10 cellular contexts compared by ENCODE assay signal in the genomic region with DNA sequence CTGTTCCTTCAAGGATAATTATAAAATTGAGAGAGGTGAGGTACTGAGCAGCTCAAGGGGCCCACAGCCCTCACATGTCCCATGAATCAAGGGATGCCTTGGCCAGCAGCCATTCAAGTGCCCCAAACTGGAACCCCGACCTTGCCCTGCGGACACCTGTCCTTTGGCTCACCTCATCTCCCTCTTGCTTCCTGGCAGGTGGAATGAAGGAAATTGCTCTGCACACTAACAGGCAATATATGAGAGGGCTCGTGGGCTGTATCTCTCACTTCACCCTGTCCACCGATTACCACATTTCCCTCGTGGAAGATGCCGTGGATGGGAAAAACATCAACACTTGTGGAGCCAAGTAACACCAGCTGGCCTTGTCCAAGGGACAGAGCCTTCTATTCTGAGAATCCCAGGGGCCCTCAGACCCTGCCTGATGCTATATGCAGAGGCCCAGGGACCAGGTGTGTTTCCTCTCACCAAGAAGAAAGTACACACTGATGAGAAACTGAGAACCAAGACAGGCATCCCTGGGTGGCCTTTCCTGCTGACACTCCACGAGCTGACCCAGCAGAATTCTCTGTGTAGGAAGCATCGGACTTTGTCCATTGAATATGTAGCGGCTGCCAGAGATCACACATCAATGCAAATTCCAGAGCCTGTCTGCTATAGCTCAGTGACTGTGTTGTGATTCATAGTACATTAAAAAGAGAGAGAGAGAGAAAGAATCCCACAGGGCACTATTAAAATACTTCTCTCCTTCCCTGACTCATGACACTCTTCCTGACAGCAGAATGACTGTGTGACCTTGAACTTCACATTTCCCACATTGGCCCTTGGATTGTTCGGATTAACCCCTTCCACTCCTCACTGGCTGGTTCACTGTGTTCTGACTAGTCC.
DNase-seq lines count a peak whose midpoint lies in the region; ATAC-seq, FAIRE-seq and TF ChIP-seq lines count a peak whose summit lies in the region.
"Had no signal": no experiment of that assay in that cellular context is flagged by ENCODE, and none has a peak within 500 bp of the region (broad histone marks: within the 10 kb centered on the region; RNA-seq: fewer than 3 reads in every experiment).

No MANE protein-coding gene starts in this region.

- no peak overlapping the region for H3K9ac ChIP-seq in fibroblast of lung (ENCODE audit: insufficient read depth, low read length)

- H3K36me3 ChIP-seq in fibroblast of lung (ENCODE audit: control insufficient read depth, insufficient read depth, low read length) (no peaks in the 10 kb centered on the region), ovary (no peaks in the 10 kb centered on the region)

- WGBS in ovary, 3 donors = 13 to 18% (median 16%) methylated on average over 10 of the region's 10 CpGs

- TF ChIP-seq EP300 in ovary (IDR thresholded peaks at IDR 0.05) = peak; percentile 43

- intact Hi-C loops in ovary (cut with DNase I) = loop anchor here in 1 of 4 donors (10.0 kb wide), 1 partner anchor 91 kb away; a partner anchor contains a TSS

- H3K4me2 ChIP-seq in fibroblast of lung (ENCODE audit: extremely low read depth, insufficient read depth, low read length) = peak overlapping the region; percentile 18

- peak; percentile 93 for DNase-seq in AG10803 (ENCODE audit: low read depth)
- peak; percentile 95 for DNase-seq in RKO (ENCODE audit: low spot score)
- DNase-seq in fibroblast of lung (ENCODE audit: low read depth in 2 of 2) = peak; percentile 92 to 96
- DNase-seq in ovary = peak; percentile 43 to 61 (median 56)
- DNase-seq in stimulated activated naive CD4-positive, alpha-beta T cell (lab: John Stamatoyannopoulos, UW) = no peak
- DNase-seq in NCI-H1694 (lab: John Stamatoyannopoulos, UW) = no peak
- no peak for DNase-seq in GM12892 (ENCODE audit: insufficient read length)
- DNase-seq: activated gamma-delta T cell treated with Interleukin-2 at 50 U/mL for 16 hours; CD8-positive, alpha-beta memory T cell had no signal

- no peaks in the 10 kb centered on the region for H3K9me3 ChIP-seq in fibroblast of lung (ENCODE audit: control insufficient read depth, insufficient read depth, low read depth, low read length)
- no peaks in the 10 kb centered on the region for H3K9me3 ChIP-seq in ovary

- TF ChIP-seq POLR2A in ovary (IDR thresholded peaks at IDR 0.05) (no peak), GM12892 (IDR thresholded peaks at IDR 0.05; ENCODE audit: low read depth, low read length) (no peak)

- FAIRE-seq in GM12892 (lab: Jason Lieb, UNC) = no peak

- TF ChIP-seq CTCF in AG10803 (conservative IDR thresholded peaks at IDR 0.05; ENCODE audit: low read length) (no peak), fibroblast of lung (conservative IDR thresholded peaks at IDR 0.05 in 1 of 2, IDR thresholded peaks at IDR 0.05 in 1 of 2; ENCODE audit: low read depth in 1 of 2, low read length in 2 of 2) (no peak), ovary (IDR thresholded peaks at IDR 0.05) (no peak)

- H3K79me2 ChIP-seq in fibroblast of lung (ENCODE audit: control insufficient read depth, insufficient read depth, low read length) = no peaks in the 10 kb centered on the region

- H3K4me3 ChIP-seq in AG10803 (ENCODE audit: low read length) = no peak overlapping the region
- no peak overlapping the region for H3K4me3 ChIP-seq in fibroblast of lung (replicated peaks in 1 of 4; ENCODE audit: control extremely low read depth in 1 of 4, insufficient read depth in 1 of 4, low read depth in 3 of 4, low read length in 4 of 4)
- H3K4me3 ChIP-seq in ovary = no peak overlapping the region

- H3K27ac ChIP-seq in fibroblast of lung (ENCODE audit: insufficient read depth, low read length) (peak overlapping the region; percentile 71), ovary (peak overlapping the region; percentile 55 to 94)

- no peak for ATAC-seq in GM19395 (IDR thresholded peaks at IDR 0.05; ENCODE audit: unreplicated experiment)

- H3K27me3 ChIP-seq in fibroblast of lung (ENCODE audit: control insufficient read depth, insufficient read depth, low read length) = no peaks in the 10 kb centered on the region
- H3K27me3 ChIP-seq in ovary = no peaks in the 10 kb centered on the region

- no peak overlapping the region for H2AFZ ChIP-seq in fibroblast of lung (ENCODE audit: low read length)

- H3K4me1 ChIP-seq in fibroblast of lung (ENCODE audit: control insufficient read depth, extremely low read depth, insufficient read depth, low read length) = peaks cover 54% of the 10 kb centered on the region
- H3K4me1 ChIP-seq in ovary (ENCODE audit: insufficient read depth) = peaks cover 39% of the 10 kb centered on the region

- no peaks in the 10 kb centered on the region for H4K20me1 ChIP-seq in fibroblast of lung (ENCODE audit: control insufficient read depth, extremely low read depth, insufficient read depth, low read length)

Comparison
In these comparisons a context has a peak if more than half of its experiments do, and no peak if none do; other contexts are left out.
1. DNase-seq: peak in AG10803 (single experiment), RKO (single experiment), fibroblast of lung (2 of 2) and ovary (5 of 5); none in stimulated activated naive CD4-positive, alpha-beta T cell (0 of 6), NCI-H1694 (single experiment) and GM12892 (single experiment).